ENCODE assay signal across 23 cellular contexts in the genomic region with DNA sequence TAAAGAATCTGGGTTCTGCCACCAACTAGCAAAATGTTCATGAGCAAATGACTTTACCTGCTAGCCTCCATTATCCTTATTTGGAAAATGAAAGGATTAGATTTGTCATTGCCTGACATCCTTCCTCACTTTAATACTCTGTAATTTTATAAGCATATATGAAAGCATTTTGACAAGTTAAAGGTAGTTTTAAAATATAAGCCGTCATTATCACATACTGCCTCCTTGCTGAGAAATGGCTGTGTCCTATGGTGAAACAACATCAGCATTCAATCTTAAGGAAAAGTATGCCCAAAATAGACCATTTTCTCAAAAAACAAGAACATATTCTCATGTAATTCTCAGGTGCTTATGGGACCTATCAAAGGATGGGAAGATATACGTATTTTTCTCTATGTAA.
"Had no signal": no experiment of that assay in that cellular context is flagged by ENCODE, and none has a peak within 500 bp of the region (broad histone marks: within the 10 kb centered on the region; RNA-seq: fewer than 3 reads in every experiment).

No MANE protein-coding gene starts in this region.

- H3K36me3 ChIP-seq: colonic mucosa, esophagus muscularis mucosa, esophagus squamous epithelium, gastrocnemius medialis, gastroesophageal sphincter, heart left ventricle, heart right ventricle had no signal

- H3K27me3 ChIP-seq: colonic mucosa, esophagus muscularis mucosa, esophagus squamous epithelium, foreskin keratinocyte, gastrocnemius medialis, gastroesophageal sphincter, heart left ventricle, heart right ventricle had no signal

- DNase-seq: colonic mucosa; cortex of kidney; dermis blood vessel endothelial cell; dorsolateral prefrontal cortex; effector CD4-positive, alpha-beta T cell; effector CD8-positive, alpha-beta T cell; effector memory CD4-positive, alpha-beta T cell; effector memory CD8-positive, alpha-beta T cell; endodermal cell; erythroblast; esophagus squamous epithelium; foreskin fibroblast; foreskin keratinocyte; foreskin melanocyte; gastrocnemius medialis; glutamatergic neuron; head of caudate nucleus; heart left ventricle; heart right ventricle had no signal

- H3K4me3 ChIP-seq: colonic mucosa, coronary artery, dorsolateral prefrontal cortex, esophagus muscularis mucosa, esophagus squamous epithelium, gastrocnemius medialis, gastroesophageal sphincter, heart left ventricle, heart right ventricle had no signal

- H3K9me3 ChIP-seq: colonic mucosa, esophagus muscularis mucosa, esophagus squamous epithelium, gastrocnemius medialis, gastroesophageal sphincter, heart left ventricle, heart right ventricle had no signal

- H3K27ac ChIP-seq: colonic mucosa, coronary artery, dorsolateral prefrontal cortex, epithelial cell of prostate, esophagus muscularis mucosa, esophagus squamous epithelium, foreskin keratinocyte, gastrocnemius medialis, gastroesophageal sphincter, heart left ventricle, heart right ventricle had no signal
